Comparison of ENCODE assay signal across 28 cellular contexts in genomic region chr7:132861424-132861823, GRCh38.
"Had no signal": no experiment of that assay in that cellular context is flagged by ENCODE, and none has a peak within 500 bp of the region (broad histone marks: within the 10 kb centered on the region; RNA-seq: fewer than 3 reads in every experiment).

No MANE protein-coding gene starts in this region.

- DNase-seq: stimulated activated CD4-positive, alpha-beta T cell treated with anti-CD3 and anti-CD28 coated beads, Interleukin-2, amount 100 ng/mL, for 48 hours; stimulated activated CD4-positive, alpha-beta T cell treated with anti-CD3 and anti-CD28 coated beads, Interleukin-4, amount 100 ng/mL, for 1 hour; stimulated activated CD4-positive, alpha-beta T cell treated with anti-CD3 and anti-CD28 coated beads, Interleukin-4, amount 100 ng/mL, for 24 hours; stimulated activated CD4-positive, alpha-beta T cell treated with anti-CD3 and anti-CD28 coated beads, Interleukin-4, amount 100 ng/mL, for 4 hours; stimulated activated CD8-positive, alpha-beta memory T cell treated with anti-CD3 and anti-CD28 coated beads, Interleukin-4, amount 100 ng/mL, for 48 hours; stimulated activated naive B cell treated with anti-CD40 and anti-IgM and Interleukin-4, amounts not matched to agents 10 μg/mL and 1 μg/mL and 100 μg/mL, for 72 hours; stimulated activated naive CD4-positive, alpha-beta T cell; stimulated activated naive CD4-positive, alpha-beta T cell treated with Interleukin-2 at 50 U/mL for 16 hours; stimulated activated naive CD8-positive, alpha-beta T cell treated with anti-CD3 and anti-CD28 coated beads, Interleukin-15, amount 100 ng/mL, for 72 hours; stimulated activated naive CD8-positive, alpha-beta T cell treated with anti-CD3 and anti-CD28 coated beads, Interleukin-15, Interleukin-2, amounts not matched to agents 100 U/mL and 50 U/mL, for 24 hours; stomach; substantia nigra; testis; thyroid gland; tibial artery; transverse colon; trophoblast cell; upper lobe of left lung; upper lobe of right lung; uterus had no signal

- H3K36me3 ChIP-seq: stomach, suprapubic skin, thoracic aorta, thyroid gland, tibial artery, transverse colon, upper lobe of left lung, upper lobe of right lung, uterus, vagina had no signal

- H3K27me3 Mint-ChIP-seq: stimulated activated memory B cell treated with anti-CD40 and anti-IgM and Interleukin-4, amounts not matched to agents 10 μg/mL and 1 μg/mL and 100 μg/mL, for 72 hours; stimulated activated naive B cell treated with anti-CD40 and anti-IgM and Interleukin-4, amounts not matched to agents 10 μg/mL and 1 μg/mL and 100 μg/mL, for 72 hours; stimulated activated naive CD8-positive, alpha-beta T cell treated with anti-CD3 and anti-CD28 coated beads, Interleukin-15, amount 100 ng/mL, for 72 hours; stimulated activated naive CD8-positive, alpha-beta T cell treated with anti-CD3 and anti-CD28 coated beads, Interleukin-15, Interleukin-2, amounts not matched to agents 100 ng/mL and 50 ng/mL, for 24 hours; type B pancreatic cell had no signal

- H3K36me3 Mint-ChIP-seq: stimulated activated effector memory CD8-positive, alpha-beta T cell treated with anti-CD3 and anti-CD28 coated beads, Interleukin-12 subunit alpha, Interleukin-12 subunit beta, amount 100 ng/mL, for 72 hours had no signal

- H3K4me1 ChIP-seq: suprapubic skin, tibial artery, tibial nerve, transverse colon, uterus, vagina had no signal

- H3K9me3 ChIP-seq: testis, thoracic aorta, thyroid gland, tibial artery, transverse colon, upper lobe of left lung, upper lobe of right lung, uterus, vagina had no signal

- H3K27ac ChIP-seq: stomach, suprapubic skin, testis, thoracic aorta, thyroid gland, tibial artery, tibial nerve, transverse colon, upper lobe of left lung, upper lobe of right lung, uterus, vagina had no signal

- H3K27me3 ChIP-seq: stomach, suprapubic skin, testis, thyroid gland, tibial artery, tibial nerve, transverse colon, upper lobe of left lung, upper lobe of right lung, uterus, vagina had no signal

- ATAC-seq: stimulated activated effector memory CD8-positive, alpha-beta T cell treated with anti-CD3 and anti-CD28 coated beads, Interleukin-12 subunit alpha, Interleukin-12 subunit beta, amount 100 ng/mL, for 72 hours; stimulated activated memory B cell treated with anti-CD40 and anti-IgM and Interleukin-4, amounts not matched to agents 10 μg/mL and 1 μg/mL and 100 μg/mL, for 72 hours; stimulated activated naive B cell treated with anti-CD40 and anti-IgM and Interleukin-4, amounts not matched to agents 10 μg/mL and 1 μg/mL and 100 μg/mL, for 72 hours; stimulated activated naive CD8-positive, alpha-beta T cell treated with anti-CD3 and anti-CD28 coated beads, Interleukin-15, amount 100 ng/mL, for 72 hours; stimulated activated naive CD8-positive, alpha-beta T cell treated with anti-CD3 and anti-CD28 coated beads, Interleukin-15, Interleukin-2, amounts not matched to agents 100 U/mL and 50 U/mL, for 24 hours; upper lobe of right lung had no signal

- H3K4me3 ChIP-seq: stomach, suprapubic skin, testis, thoracic aorta, thyroid gland, tibial artery, tibial nerve, transverse colon, upper lobe of left lung, upper lobe of right lung, uterus, vagina had no signal

- H3K4me3 Mint-ChIP-seq: stimulated activated effector memory CD8-positive, alpha-beta T cell treated with anti-CD3 and anti-CD28 coated beads, Interleukin-12 subunit alpha, Interleukin-12 subunit beta, amount 100 ng/mL, for 72 hours; stimulated activated memory B cell treated with anti-CD40 and anti-IgM and Interleukin-4, amounts not matched to agents 10 μg/mL and 1 μg/mL and 100 μg/mL, for 72 hours; stimulated activated naive B cell treated with anti-CD40 and anti-IgM and Interleukin-4, amounts not matched to agents 10 μg/mL and 1 μg/mL and 100 μg/mL, for 72 hours; stimulated activated naive CD8-positive, alpha-beta T cell treated with anti-CD3 and anti-CD28 coated beads, Interleukin-15, amount 100 ng/mL, for 72 hours; stimulated activated naive CD8-positive, alpha-beta T cell treated with anti-CD3 and anti-CD28 coated beads, Interleukin-15, Interleukin-2, amounts not matched to agents 100 ng/mL and 50 ng/mL, for 24 hours; type B pancreatic cell had no signal

- H3K27ac Mint-ChIP-seq: stimulated activated effector memory CD8-positive, alpha-beta T cell treated with anti-CD3 and anti-CD28 coated beads, Interleukin-12 subunit alpha, Interleukin-12 subunit beta, amount 100 ng/mL, for 72 hours; stimulated activated memory B cell treated with anti-CD40 and anti-IgM and Interleukin-4, amounts not matched to agents 10 μg/mL and 1 μg/mL and 100 μg/mL, for 72 hours; stimulated activated naive B cell treated with anti-CD40 and anti-IgM and Interleukin-4, amounts not matched to agents 10 μg/mL and 1 μg/mL and 100 μg/mL, for 72 hours; stimulated activated naive CD8-positive, alpha-beta T cell treated with anti-CD3 and anti-CD28 coated beads, Interleukin-15, amount 100 ng/mL, for 72 hours; stimulated activated naive CD8-positive, alpha-beta T cell treated with anti-CD3 and anti-CD28 coated beads, Interleukin-15, Interleukin-2, amounts not matched to agents 100 ng/mL and 50 ng/mL, for 24 hours; type B pancreatic cell had no signal
